ENCODE assay signal across 8 cellular contexts in the genomic region with DNA sequence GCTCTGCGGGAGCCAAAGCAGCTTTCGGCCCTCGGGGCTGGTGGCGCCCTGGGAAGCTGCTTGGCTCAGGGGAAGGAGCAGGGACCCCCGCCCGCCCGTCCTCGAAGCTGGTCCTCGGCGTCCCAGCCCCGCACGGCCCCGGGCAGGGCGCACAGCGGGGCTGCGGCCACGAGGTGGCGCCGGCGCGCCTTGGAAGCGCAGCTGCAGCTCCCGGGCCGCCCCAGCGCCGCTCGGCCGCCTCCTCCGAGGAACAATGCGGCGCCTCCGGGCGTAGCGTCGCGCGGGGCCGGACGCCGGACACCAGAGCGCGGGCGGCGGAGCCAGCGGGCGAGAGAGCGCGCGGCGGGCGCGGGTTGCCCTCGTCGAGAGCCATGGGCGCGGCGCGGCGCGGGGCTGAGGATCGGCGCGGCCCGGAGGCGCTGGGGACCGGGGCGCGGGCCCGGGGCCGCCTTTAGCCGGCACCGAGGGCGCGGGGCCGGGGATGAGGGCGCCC. TPM values are rescaled to one million over a fixed set of nuclear protein-coding genes. Genes with fewer than 3 reads are reported as not detected.
DNase-seq lines count a peak whose midpoint lies in the region; FAIRE-seq and TF ChIP-seq lines count a peak whose summit lies in the region.

Gene MGAT5B, plus strand, starts transcription at position 229 of the 493 bp plus-strand sequence. CDS start 626 bp downstream, outside the sequence.

- H3K9ac ChIP-seq in subcutaneous abdominal adipose tissue (ENCODE audit: low read length in 5 of 5) = peak within 1 kb of the TSS in 1 of 5 donors; percentile 11

- H3K36me3 ChIP-seq in subcutaneous abdominal adipose tissue (ENCODE audit: control insufficient read depth in 5 of 5, insufficient read depth in 5 of 5, low read length in 5 of 5) = no peaks in the 10 kb centered on the region

- H3K4me3 ChIP-seq in foreskin fibroblast (ENCODE audit: low read depth in 1 of 2, low read length in 2 of 2) (peak within 1 kb of the TSS; percentile 30 to 31), subcutaneous abdominal adipose tissue (ENCODE audit: low read depth in 1 of 5, low read length in 5 of 5) (peak within 1 kb of the TSS in 4 of 5 donors; percentile 29 to 62 (median 44))

- H3K27me3 ChIP-seq in subcutaneous abdominal adipose tissue (ENCODE audit: control insufficient read depth in 5 of 5, insufficient read depth in 4 of 5, low read length in 5 of 5) = peaks cover 20 to 56% (median 52%) of the 10 kb centered on the region in 5 donors

- no peaks in the 10 kb centered on the region for H3K9me3 ChIP-seq in subcutaneous abdominal adipose tissue (ENCODE audit: control insufficient read depth in 5 of 5, low read length in 5 of 5)

- H3K4me1 ChIP-seq in subcutaneous abdominal adipose tissue (ENCODE audit: control insufficient read depth in 5 of 5, insufficient read depth in 5 of 5, low read length in 5 of 5) = peaks cover 0 to 20% (median 11%) of the 10 kb centered on the region in 5 donors

- no peak within 1 kb of the TSS for H3K27ac ChIP-seq in subcutaneous abdominal adipose tissue (ENCODE audit: low read depth, low read length)

- DNase-seq in SIG-M5 treated with dmso at 0.1 percent for 504 hours (lab: John Stamatoyannopoulos, UW; ENCODE audit: unreplicated experiment) (peak; percentile 37), SIG-M5 (lab: John Stamatoyannopoulos, UW) (no peak), HTR-8/SVneo (ENCODE audit: insufficient read length, low spot score) (peak; percentile 90), RKO (ENCODE audit: low spot score) (peak; percentile 73), activated gamma-delta T cell (lab: John Stamatoyannopoulos, UW) (peak; percentile 52), foreskin fibroblast (peak; percentile 79 to 94), occipital lobe (lab: John Stamatoyannopoulos, UW) (peak; percentile 37)

- TF ChIP-seq CTCF in foreskin fibroblast (IDR thresholded peaks at IDR 0.05; ENCODE audit: low read depth, low read length) = peak; percentile 18

- peak; percentile 98 for FAIRE-seq in HTR-8/SVneo (lab: Jason Lieb, UNC)

RNA-seq across cellular contexts. Expression of gene MGAT5B, which starts in this region (rescaled TPM):
- total RNA-seq in occipital lobe = 23.7 TPM
